Comparison of ENCODE assay signal across 8 cellular contexts in the genomic region with DNA sequence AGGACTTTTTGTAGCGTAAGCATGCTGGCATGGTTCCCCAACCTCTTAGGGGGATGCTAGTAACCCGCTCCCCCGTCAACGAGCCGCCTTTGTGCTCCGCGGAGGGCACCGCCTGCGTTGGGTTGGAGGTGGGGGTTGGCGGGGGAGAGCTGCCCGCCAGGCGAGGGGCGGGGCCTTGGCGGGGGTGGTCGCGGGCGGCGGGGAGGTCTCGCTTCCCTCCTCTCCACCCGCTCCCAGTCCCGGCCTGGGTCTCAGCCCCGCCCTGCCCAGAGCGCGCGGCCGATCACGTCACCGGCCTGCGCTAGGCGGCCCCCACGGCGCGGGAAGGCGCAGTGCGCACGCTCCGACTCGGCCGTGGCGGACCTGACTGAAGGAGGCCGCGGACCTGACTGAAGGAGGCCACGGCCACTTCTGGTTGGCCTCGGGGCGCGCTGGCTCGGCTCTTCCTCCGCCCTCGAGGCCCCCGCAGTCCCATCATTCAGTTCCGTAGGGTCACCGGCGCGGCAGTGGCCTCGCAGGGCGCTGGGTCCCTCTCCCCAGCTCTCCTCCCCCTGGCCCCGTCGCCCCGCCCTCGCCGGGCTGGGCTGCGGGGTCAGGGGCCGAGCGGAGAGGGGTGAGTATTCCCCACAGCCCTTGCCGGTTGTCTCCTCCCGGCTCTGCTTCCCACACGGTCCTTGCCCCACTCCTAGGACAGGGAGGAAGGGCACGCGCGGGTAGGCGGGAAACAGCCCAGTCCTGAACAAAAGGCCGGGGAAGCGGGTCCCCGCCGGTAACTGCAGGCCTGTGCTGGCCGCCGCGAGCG. TPM values are rescaled to one million over a fixed set of nuclear protein-coding genes. Genes with fewer than 3 reads are reported as not detected.
A peak's percentile ranks its signal among the peaks of the same experiment; 100 is the strongest.
DNase-seq lines count a peak whose midpoint lies in the region; ATAC-seq and TF ChIP-seq lines count a peak whose summit lies in the region.

A gene (plus strand): TSS at position 330 of the 802 bp plus-strand sequence. CDS start 15,548 bp downstream, outside the sequence.

- H3K27me3 Mint-ChIP-seq in GM23338 (ENCODE audit: insufficient read depth, low read depth, poor library complexity) (peaks cover 4% of the 10 kb centered on the region), natural killer cell (ENCODE audit: low read depth in 2 of 2) (no peaks in the 10 kb centered on the region)
- no peaks in the 10 kb centered on the region for H3K27me3 Mint-ChIP-seq in activated T-helper 17 cell treated with anti-CD3 and anti-CD28 coated beads, Interleukin-2, amount 50 U/mL, for 72 hours

- peak within 1 kb of the TSS; percentile 66 for H3K27ac ChIP-seq in DOHH2 (ENCODE audit: low read depth, low read length)
- peak within 1 kb of the TSS; percentile 93 for H3K27ac ChIP-seq in GM23338 (ENCODE audit: low read depth)

- peak within 1 kb of the TSS; percentile 99 for H3K27ac Mint-ChIP-seq in GM23338
- peak within 1 kb of the TSS; percentile 93 for H3K27ac Mint-ChIP-seq in activated T-helper 17 cell treated with anti-CD3 and anti-CD28 coated beads, Interleukin-2, amount 50 U/mL, for 72 hours
- peak within 1 kb of the TSS; percentile 95 to 96 for H3K27ac Mint-ChIP-seq in natural killer cell

- ATAC-seq in GM23338: peak; percentile 93
- peak; percentile 97 for ATAC-seq in activated T-helper 17 cell treated with anti-CD3 and anti-CD28 coated beads, Interleukin-2, amount 50 U/mL, for 72 hours (replicated peaks)
- peak; percentile 92 to 98 (median 93) for ATAC-seq in natural killer cell

- H3K4me1 ChIP-seq in DOHH2 (ENCODE audit: control insufficient read depth, low read length): peaks cover 28% of the 10 kb centered on the region
- peaks cover 12% of the 10 kb centered on the region for H3K4me1 ChIP-seq in GM23338 (ENCODE audit: insufficient read depth)

- H3K9me3 ChIP-seq in DOHH2 (ENCODE audit: control insufficient read depth, insufficient read depth, low read length): no peaks in the 10 kb centered on the region

- H3K4me1 Mint-ChIP-seq in GM23338: peaks cover 34% of the 10 kb centered on the region
- H3K4me1 Mint-ChIP-seq in activated T-helper 17 cell treated with anti-CD3 and anti-CD28 coated beads, Interleukin-2, amount 50 U/mL, for 72 hours: no peaks in the 10 kb centered on the region
- peaks cover 15 to 19% of the 10 kb centered on the region in 2 donors for H3K4me1 Mint-ChIP-seq in natural killer cell

- H3K36me3 Mint-ChIP-seq in GM23338 (ENCODE audit: low read depth) (peaks cover 16% of the 10 kb centered on the region), natural killer cell (no peaks in the 10 kb centered on the region)
- peaks cover 4% of the 10 kb centered on the region for H3K36me3 Mint-ChIP-seq in activated T-helper 17 cell treated with anti-CD3 and anti-CD28 coated beads, Interleukin-2, amount 50 U/mL, for 72 hours (ENCODE audit: low read depth)

- H3K4me2 ChIP-seq in DOHH2 (ENCODE audit: low read length): peak within 1 kb of the TSS; percentile 73
- peak within 1 kb of the TSS; percentile 82 for H3K4me2 ChIP-seq in GM23338

- no peaks in the 10 kb centered on the region for H3K9me2 ChIP-seq in DOHH2 (replicated peaks; ENCODE audit: control insufficient read depth, low read length)
- no peaks in the 10 kb centered on the region for H3K9me2 ChIP-seq in GM23338 (ENCODE audit: insufficient read depth)

- no peak for TF ChIP-seq CTCF in DOHH2 (IDR thresholded peaks at IDR 0.05; ENCODE audit: low read depth, low read length, poor library complexity, severe bottlenecking)
- no peak for TF ChIP-seq CTCF in GM23338 (conservative IDR thresholded peaks at IDR 0.05; ENCODE audit: low read depth in 2 of 2)
- no peak for TF ChIP-seq CTCF in fibroblast of mammary gland (conservative IDR thresholded peaks at IDR 0.05; ENCODE audit: control insufficient read depth, insufficient read depth, low read depth, low read length)
- no peak for TF ChIP-seq CTCF in natural killer cell (IDR thresholded peaks at IDR 0.05)

- peak within 1 kb of the TSS; percentile 88 for H3K4me3 Mint-ChIP-seq in GM23338
- H3K4me3 Mint-ChIP-seq in activated T-helper 17 cell treated with anti-CD3 and anti-CD28 coated beads, Interleukin-2, amount 50 U/mL, for 72 hours: peak within 1 kb of the TSS; percentile 91
- peak within 1 kb of the TSS; percentile 100 for H3K4me3 Mint-ChIP-seq in natural killer cell

- peak within 1 kb of the TSS; percentile 74 for H3K4me3 ChIP-seq in DOHH2 (ENCODE audit: low read length)
- peak within 1 kb of the TSS; percentile 59 for H3K4me3 ChIP-seq in GM23338
- H3K4me3 ChIP-seq in fibroblast of mammary gland (ENCODE audit: control insufficient read depth, low read depth, low read length): peak within 1 kb of the TSS; percentile 77

- H3K36me3 ChIP-seq in DOHH2 (ENCODE audit: control insufficient read depth, low read length): peaks cover 6% of the 10 kb centered on the region
- no peaks in the 10 kb centered on the region for H3K36me3 ChIP-seq in GM23338 (ENCODE audit: insufficient read depth)

- peaks cover 2% of the 10 kb centered on the region; the same call in 1 of the 2 replicates for H3F3A ChIP-seq in DOHH2 (ENCODE audit: control insufficient read depth, insufficient read depth)
- H3F3A ChIP-seq in GM23338 (replicated peaks; ENCODE audit: low read depth): no peaks in the 10 kb centered on the region

- H3K27me3 ChIP-seq in DOHH2 (ENCODE audit: control insufficient read depth, low read length) (no peaks in the 10 kb centered on the region), GM23338 (ENCODE audit: insufficient read depth) (no peaks in the 10 kb centered on the region)

- H4K20me1 ChIP-seq in DOHH2 (ENCODE audit: control insufficient read depth, insufficient read depth, low read depth, low read length) (no peaks in the 10 kb centered on the region), GM23338 (replicated peaks; ENCODE audit: insufficient read depth) (no peaks in the 10 kb centered on the region)

- H3K9me3 Mint-ChIP-seq in GM23338: no peaks in the 10 kb centered on the region; the same call in 2 of the 3 replicates
- no peaks in the 10 kb centered on the region for H3K9me3 Mint-ChIP-seq in activated T-helper 17 cell treated with anti-CD3 and anti-CD28 coated beads, Interleukin-2, amount 50 U/mL, for 72 hours
- H3K9me3 Mint-ChIP-seq in natural killer cell: no peaks in the 10 kb centered on the region

- intact Hi-C loops in natural killer cell (cut with micrococcal nuclease): loop anchor here (1.0 to 5.0 kb wide), 3 partner anchors 120 to 465 kb away; a partner anchor contains a TSS

- H3K79me2 ChIP-seq in DOHH2 (ENCODE audit: control insufficient read depth, low read length) (peaks cover 19% of the 10 kb centered on the region), GM23338 (replicated peaks; ENCODE audit: insufficient read depth) (no peaks in the 10 kb centered on the region)

- DNase-seq in GM23338 (ENCODE audit: low spot score) (peak; percentile 94), Kasumi-1 (lab: John Stamatoyannopoulos, UW) (peak; percentile 77 to 84), RKO (ENCODE audit: low spot score) (peak; percentile 89), fibroblast of mammary gland (ENCODE audit: low read depth) (peak; percentile 88), natural killer cell (peak; percentile 90)
- DNase-seq in stimulated activated naive CD4-positive, alpha-beta T cell (lab: John Stamatoyannopoulos, UW): peak; percentile 63 to 90 (median 80)

- H2AFZ ChIP-seq in GM23338: no peak within 1 kb of the TSS; the same call in 1 of the 2 replicates

TF ChIP-seq in GM23338, 12 proteins besides CTCF, POLR2A, EP300 and RAD21:
- TF ChIP-seq, protein P1, sequence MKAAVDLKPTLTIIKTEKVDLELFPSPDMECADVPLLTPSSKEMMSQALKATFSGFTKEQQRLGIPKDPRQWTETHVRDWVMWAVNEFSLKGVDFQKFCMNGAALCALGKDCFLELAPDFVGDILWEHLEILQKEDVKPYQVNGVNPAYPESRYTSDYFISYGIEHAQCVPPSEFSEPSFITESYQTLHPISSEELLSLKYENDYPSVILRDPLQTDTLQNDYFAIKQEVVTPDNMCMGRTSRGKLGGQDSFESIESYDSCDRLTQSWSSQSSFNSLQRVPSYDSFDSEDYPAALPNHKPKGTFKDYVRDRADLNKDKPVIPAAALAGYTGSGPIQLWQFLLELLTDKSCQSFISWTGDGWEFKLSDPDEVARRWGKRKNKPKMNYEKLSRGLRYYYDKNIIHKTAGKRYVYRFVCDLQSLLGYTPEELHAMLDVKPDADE (IDR thresholded peaks at IDR 0.05): peak; percentile 37; the same call in 1 of the 2 replicates
- no peak for TF ChIP-seq ZNF114 (CRISPR knock-in tag; IDR thresholded peaks at IDR 0.05)
- TF ChIP-seq CREB1 (CRISPR knock-in tag; IDR thresholded peaks at IDR 0.05; ENCODE audit: low read depth): peak; percentile 90
- TF ChIP-seq, protein P2, sequence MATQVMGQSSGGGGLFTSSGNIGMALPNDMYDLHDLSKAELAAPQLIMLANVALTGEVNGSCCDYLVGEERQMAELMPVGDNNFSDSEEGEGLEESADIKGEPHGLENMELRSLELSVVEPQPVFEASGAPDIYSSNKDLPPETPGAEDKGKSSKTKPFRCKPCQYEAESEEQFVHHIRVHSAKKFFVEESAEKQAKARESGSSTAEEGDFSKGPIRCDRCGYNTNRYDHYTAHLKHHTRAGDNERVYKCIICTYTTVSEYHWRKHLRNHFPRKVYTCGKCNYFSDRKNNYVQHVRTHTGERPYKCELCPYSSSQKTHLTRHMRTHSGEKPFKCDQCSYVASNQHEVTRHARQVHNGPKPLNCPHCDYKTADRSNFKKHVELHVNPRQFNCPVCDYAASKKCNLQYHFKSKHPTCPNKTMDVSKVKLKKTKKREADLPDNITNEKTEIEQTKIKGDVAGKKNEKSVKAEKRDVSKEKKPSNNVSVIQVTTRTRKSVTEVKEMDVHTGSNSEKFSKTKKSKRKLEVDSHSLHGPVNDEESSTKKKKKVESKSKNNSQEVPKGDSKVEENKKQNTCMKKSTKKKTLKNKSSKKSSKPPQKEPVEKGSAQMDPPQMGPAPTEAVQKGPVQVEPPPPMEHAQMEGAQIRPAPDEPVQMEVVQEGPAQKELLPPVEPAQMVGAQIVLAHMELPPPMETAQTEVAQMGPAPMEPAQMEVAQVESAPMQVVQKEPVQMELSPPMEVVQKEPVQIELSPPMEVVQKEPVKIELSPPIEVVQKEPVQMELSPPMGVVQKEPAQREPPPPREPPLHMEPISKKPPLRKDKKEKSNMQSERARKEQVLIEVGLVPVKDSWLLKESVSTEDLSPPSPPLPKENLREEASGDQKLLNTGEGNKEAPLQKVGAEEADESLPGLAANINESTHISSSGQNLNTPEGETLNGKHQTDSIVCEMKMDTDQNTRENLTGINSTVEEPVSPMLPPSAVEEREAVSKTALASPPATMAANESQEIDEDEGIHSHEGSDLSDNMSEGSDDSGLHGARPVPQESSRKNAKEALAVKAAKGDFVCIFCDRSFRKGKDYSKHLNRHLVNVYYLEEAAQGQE (IDR thresholded peaks at IDR 0.05; ENCODE audit: unreplicated experiment): peak; percentile 4
- peak; percentile 92 for TF ChIP-seq POLR2AphosphoS5 (IDR thresholded peaks at IDR 0.05; ENCODE audit: low read depth)

RNA-seq across cellular contexts. Expression of the gene that starts here (rescaled TPM):
- total RNA-seq in GM23338 (2014; rRNA removed; shearing (Covaris generic)): 7.7 and 12.5 TPM in 2 replicates
- 16.4 and 17.7 TPM in 2 replicates for polyA plus RNA-seq in GM23338 (2016; fragmentation: Nextera tagmentation; extraction: Ambion mirVana)
- total RNA-seq in activated T-helper 17 cell treated with anti-CD3 and anti-CD28 coated beads, Interleukin-2, amount 50 U/mL, for 72 hours: 1 to 10 TPM; 6.1 to 8.0 TPM
- total RNA-seq in natural killer cell: 10 to 100 TPM in 2 of 3 donors, 1 to 10 TPM in 1; 9.0 to 11.5 (median 11.4) TPM

Comparison
In these comparisons a context has a peak if more than half of its experiments do, and no peak if none do; other contexts are left out.
1. Peak in every context shown above with its lines: DNase-seq, ATAC-seq, H3K4me3 ChIP-seq and H3K27ac ChIP-seq.